8 cellular contexts compared by ENCODE assay signal in genomic region chr14:68780358-68781160, GRCh38. TPM values are rescaled to one million over a fixed set of nuclear protein-coding genes. Genes with fewer than 3 reads are reported as not detected.
DNase-seq lines count a peak whose midpoint lies in the region; ATAC-seq, FAIRE-seq and TF ChIP-seq lines count a peak whose summit lies in the region.

No MANE protein-coding gene starts in this region.

- H3K9me3 ChIP-seq in GM23248 (ENCODE audit: low read depth) (no peaks in the 10 kb centered on the region), SK-N-SH (no peaks in the 10 kb centered on the region), thymus (ENCODE audit: control insufficient read depth) (no peaks in the 10 kb centered on the region)

- peaks cover 2% of the 10 kb centered on the region for H3K36me3 Mint-ChIP-seq in memory B cell

- TF ChIP-seq CTCF in SK-N-SH (IDR thresholded peaks at IDR 0.05) (no peak), dorsolateral prefrontal cortex (IDR thresholded peaks at IDR 0.05 in 54 of 56, conservative IDR thresholded peaks at IDR 0.05 in 2 of 56; ENCODE audit: low read depth in 1 of 56, partially characterized antibody in 56 of 56) (no peak)

- CTCF ChIA-PET in SK-N-SH (lab: Yijun Ruan, JAX), result interaction anchor here (1.6 to 3.2 kb wide), 2 partner anchors 8 to 36 kb away, joined by 3 to 21 read pairs; no protein-coding TSS in a partner anchor

- H3K4me1 ChIP-seq in GM23248 (ENCODE audit: insufficient read depth), result peaks cover 55% of the 10 kb centered on the region
- peaks cover 12 to 19% of the 10 kb centered on the region in 2 experiments; a peak in 3 of 4 replicates for H3K4me1 ChIP-seq in SK-N-SH (ENCODE audit: control insufficient read depth in 1 of 2, insufficient read depth in 2 of 2, low read depth in 1 of 2, low read length in 1 of 2)
- peaks cover 34% of the 10 kb centered on the region for H3K4me1 ChIP-seq in thymus (ENCODE audit: control insufficient read depth, insufficient read depth, low read length)

- H3K9me3 Mint-ChIP-seq in memory B cell, result peaks cover 2% of the 10 kb centered on the region

- peak overlapping the region; percentile 57 for H3K9ac ChIP-seq in GM23248
- 0 out of 2 replicates have a peak overlapping the region, but pooled peaks have one; percentile 16 for H3K9ac ChIP-seq in SK-N-SH

- ATAC-seq in memory B cell (ENCODE audit: low read depth), result peak; percentile 52
- ATAC-seq in GM19395 (IDR thresholded peaks at IDR 0.05; ENCODE audit: unreplicated experiment), result no peak
- ATAC-seq in HG02798 (IDR thresholded peaks at IDR 0.05; ENCODE audit: poor library complexity, unreplicated experiment), result no peak

- no peaks in the 10 kb centered on the region for H3K27me3 Mint-ChIP-seq in memory B cell

- H3K27me3 ChIP-seq in GM23248 (replicated peaks; ENCODE audit: insufficient read depth) (no peaks in the 10 kb centered on the region), SK-N-SH (ENCODE audit: insufficient read depth) (no peaks in the 10 kb centered on the region), dorsolateral prefrontal cortex (peaks cover 0 to 5% (median 0%) of the 10 kb centered on the region in 45 donors), thymus (ENCODE audit: control insufficient read depth, insufficient read depth) (no peaks in the 10 kb centered on the region)

- POLR2A ChIA-PET in SK-N-SH (lab: Yijun Ruan, JAX), result no interaction called here

- in situ Hi-C loops in GM23248 (cut with MboI), result loop anchor here (10.0 kb wide), 2 partner anchors 256 to 526 kb away; no protein-coding TSS in a partner anchor

- no peak for FAIRE-seq in HTR-8/SVneo (lab: Jason Lieb, UNC)

- 38 to 40% methylated on average over 7 of the region's 7 CpGs for WGBS in GM23248 (ENCODE audit: low coverage in 1 of 2, low lambda C conversion rate in 2 of 2, missing lambda C conversion rate in 2 of 2), 2 experiments
- WGBS in SK-N-SH (ENCODE audit: low lambda C conversion rate), result 93% methylated on average over 3 of the region's 7 CpGs
- 17% methylated on average over 7 of the region's 7 CpGs for WGBS in thymus

- H3K4me2 ChIP-seq in GM23248 (ENCODE audit: unreplicated experiment) (peak overlapping the region; percentile 73), SK-N-SH (peak overlapping the region; percentile 17; the same call in 1 of the 2 replicates)

- peaks cover 55% of the 10 kb centered on the region for H3F3A ChIP-seq in GM23248 (ENCODE audit: insufficient read depth)
- H3F3A ChIP-seq in SK-N-SH (replicated peaks; ENCODE audit: insufficient read depth), result peaks cover 25% of the 10 kb centered on the region

- TF ChIP-seq EP300 in SK-N-SH (IDR thresholded peaks at IDR 0.05; ENCODE audit: borderline replicate concordance in 1 of 2, low read depth in 1 of 2, low read length in 1 of 2), result no peak

- H3K4me3 ChIP-seq in GM23248 (peak overlapping the region; percentile 43), SK-N-SH (ENCODE audit: low read depth in 2 of 2, low read length in 1 of 2) (no peak overlapping the region), dorsolateral prefrontal cortex (peak overlapping the region in 1 of 59 donors; percentile 1), thymus (ENCODE audit: low read length) (peak overlapping the region; percentile 3)

- H4K20me1 ChIP-seq in GM23248 (ENCODE audit: insufficient read depth), result no peaks in the 10 kb centered on the region
- no peaks in the 10 kb centered on the region for H4K20me1 ChIP-seq in SK-N-SH (ENCODE audit: insufficient read depth)

- H3K4me1 Mint-ChIP-seq in memory B cell, result peaks cover 13% of the 10 kb centered on the region

- H3K27ac Mint-ChIP-seq in memory B cell, result no peak overlapping the region

- no peak for TF ChIP-seq RAD21 in SK-N-SH (IDR thresholded peaks at IDR 0.05; ENCODE audit: low read length)

- no peaks in the 10 kb centered on the region for H3K9me2 ChIP-seq in GM23248 (ENCODE audit: insufficient read depth)
- no peaks in the 10 kb centered on the region for H3K9me2 ChIP-seq in SK-N-SH

- peak overlapping the region; percentile 90 for H3K27ac ChIP-seq in GM23248
- H3K27ac ChIP-seq in SK-N-SH (ENCODE audit: low read depth in 2 of 2, low read length in 1 of 2), result peak overlapping the region; percentile 50 to 68; a peak in 3 of 4 replicates
- H3K27ac ChIP-seq in dorsolateral prefrontal cortex, result peak overlapping the region in 48 of 59 donors; percentile 2 to 83 (median 56)
- peak overlapping the region; percentile 85 for H3K27ac ChIP-seq in thymus (ENCODE audit: low read depth)

- intact Hi-C loops in dorsolateral prefrontal cortex (cut with DNase I), result loop anchor here in 1 of 2 donors (10.0 kb wide), 1 partner anchor 416 kb away; no protein-coding TSS in a partner anchor

- DNase-seq in GM23248, result peak; percentile 82
- DNase-seq in SK-N-SH, result no peak
- peak in 1 of 10 donors; percentile 39 for DNase-seq in dorsolateral prefrontal cortex
- DNase-seq in memory B cell (ENCODE audit: low spot score in 2 of 2), result no peak
- DNase-seq in HTR-8/SVneo (ENCODE audit: insufficient read length, low spot score), result no peak

- H2AFZ ChIP-seq in GM23248, result peak overlapping the region; percentile 53; the same call in 1 of the 2 replicates
- H2AFZ ChIP-seq in SK-N-SH (ENCODE audit: low read depth), result peak overlapping the region; percentile 32; the same call in 1 of the 2 replicates

- no peak overlapping the region for H3K4me3 Mint-ChIP-seq in memory B cell

- H3K79me2 ChIP-seq in GM23248 (ENCODE audit: insufficient read depth) (no peaks in the 10 kb centered on the region), SK-N-SH (ENCODE audit: insufficient read depth) (no peaks in the 10 kb centered on the region)

- H3K36me3 ChIP-seq in GM23248 (ENCODE audit: low read depth) (no peaks in the 10 kb centered on the region), SK-N-SH (replicated peaks in 1 of 2; ENCODE audit: control insufficient read depth in 1 of 2, insufficient read depth in 2 of 2, low read length in 1 of 2) (no peaks in the 10 kb centered on the region), thymus (ENCODE audit: control insufficient read depth, insufficient read depth) (no peaks in the 10 kb centered on the region)

TF ChIP-seq in SK-N-SH, 30 proteins besides CTCF, POLR2A, EP300 and RAD21:
- TF ChIP-seq FOSL2 (IDR thresholded peaks at IDR 0.05; ENCODE audit: borderline replicate concordance, low read depth) (no peak), NFIC (IDR thresholded peaks at IDR 0.05; ENCODE audit: borderline replicate concordance) (no peak), MAX (IDR thresholded peaks at IDR 0.05; ENCODE audit: low read depth) (no peak), RFX5 (IDR thresholded peaks at IDR 0.05; ENCODE audit: low read length) (no peak), CHD2 (IDR thresholded peaks at IDR 0.05; ENCODE audit: low read length, partially characterized antibody) (no peak), RXRA (IDR thresholded peaks at IDR 0.05; ENCODE audit: borderline replicate concordance, low read depth) (no peak), PBX3 (IDR thresholded peaks at IDR 0.05) (no peak), FOXJ3 (CRISPR knock-in tag; IDR thresholded peaks at IDR 0.05) (no peak), MEF2A (IDR thresholded peaks at IDR 0.05; ENCODE audit: borderline replicate concordance, low read depth) (no peak)

RNA-seq across cellular contexts. Expression of gene ZFP36L1, which starts 12.3 kb away (rescaled TPM):
- 88.0 and 92.9 TPM in 2 replicates for total RNA-seq in GM23248 (2014; rRNA removed; shearing (Covaris generic))
- polyA plus RNA-seq in GM23248 (2016; fragmentation: Nextera tagmentation; extraction: Ambion mirVana) (599 and 620 TPM in 2 replicates), SK-N-SH (2012; rRNA removed) (8.8 and 16.5 TPM in 2 replicates), thymus (109 TPM)
- polyA plus RNA-seq in SK-N-SH (2012; cell fraction: cytosol; rRNA removed), result 8.1 and 13.9 TPM in 2 replicates
- polyA plus RNA-seq in SK-N-SH (2012; cell fraction: nucleus; rRNA removed), result 27.3 and 37.3 TPM in 2 replicates
- 100 to 1,000 TPM in 78 of 120 experiments, 10 to 100 TPM in 42; 50.7 to 283 (median 111) TPM for total RNA-seq in dorsolateral prefrontal cortex

Comparison
In these comparisons a context has a peak if more than half of its experiments do, and no peak if none do; other contexts are left out.
1. H3K4me3 ChIP-seq: peak in GM23248 (single experiment) and thymus (single experiment); none in SK-N-SH (0 of 2).
2. Peak in every context shown above with its lines, with median percentiles within 50 percentile points of each other: H3K27ac ChIP-seq.